Comparison of ENCODE assay signal across 15 cellular contexts in genomic region chr1:78340006-78340405, GRCh38.
DNase-seq lines count a peak whose midpoint lies in the region; ATAC-seq and TF ChIP-seq lines count a peak whose summit lies in the region.
"Had no signal": no experiment of that assay in that cellular context is flagged by ENCODE, and none has a peak within 500 bp of the region (broad histone marks: within the 10 kb centered on the region; RNA-seq: fewer than 3 reads in every experiment).

No MANE protein-coding gene starts in this region.

- H3K27me3 ChIP-seq in left lung: no peaks in the 10 kb centered on the region
- H3K27me3 ChIP-seq: upper lobe of left lung had no signal

- H3K4me1 ChIP-seq in left lung: no peaks in the 10 kb centered on the region
- H3K4me1 ChIP-seq: upper lobe of left lung had no signal

- ATAC-seq in left lung (peak; percentile 39), HG02642 (IDR thresholded peaks at IDR 0.05; ENCODE audit: poor library complexity, unreplicated experiment) (no peak)
- ATAC-seq: activated CD8-positive, alpha-beta T cell treated with anti-CD3 and anti-CD28 coated beads for 36 hours; HepG2 had no signal

- no peak overlapping the region for H3K27ac ChIP-seq in left lung
- H3K27ac ChIP-seq: upper lobe of left lung had no signal

- peaks cover 0 to 2% of the 10 kb centered on the region in 2 donors for H3K9me3 ChIP-seq in left lung
- H3K9me3 ChIP-seq: upper lobe of left lung had no signal

- intact Hi-C loops in left lung (cut with DNase I): no loop called here

- TF ChIP-seq CTCF in AG09309 (IDR thresholded peaks at IDR 0.05; ENCODE audit: control insufficient read depth, insufficient read depth, low read depth, low read length, missing control alignments): no peak
- TF ChIP-seq CTCF in cardiac fibroblast (IDR thresholded peaks at IDR 0.05; ENCODE audit: low read depth, low read length): no peak
- no peak for TF ChIP-seq CTCF in left lung (IDR thresholded peaks at IDR 0.05)

- no peak overlapping the region for H3K4me3 ChIP-seq in AG09309 (ENCODE audit: control insufficient read depth, low read depth, low read length)
- H3K4me3 ChIP-seq in cardiac fibroblast (replicated peaks in 1 of 2; ENCODE audit: low read depth in 2 of 2, low read length in 2 of 2): no peak overlapping the region
- H3K4me3 ChIP-seq in left lung: no peak overlapping the region
- H3K4me3 ChIP-seq: upper lobe of left lung had no signal

- DNase-seq in AG09309 (ENCODE audit: low read depth) (peak; percentile 61), LoVo (ENCODE audit: low spot score) (peak; percentile 12), cardiac fibroblast (ENCODE audit: low read depth in 2 of 2) (peak; percentile 59 to 93), left lung (no peak), NCI-H1436 (lab: John Stamatoyannopoulos, UW) (no peak), NOMO-1 treated with DMSO at 0.1 percent for 48 hours (lab: John Stamatoyannopoulos, UW; ENCODE audit: unreplicated experiment) (no peak)
- no peak for DNase-seq in stimulated activated CD4-positive, alpha-beta T cell treated with anti-CD3 and anti-CD28 coated beads, Interleukin-2, amount 100 ng/mL, for 24 hours
- DNase-seq: activated CD8-positive, alpha-beta T cell treated with anti-CD3 and anti-CD28 coated beads for 36 hours; C1 segment of cervical spinal cord; effector CD4-positive, alpha-beta T cell; NCI-H146; T-helper 2 cell; upper lobe of left lung had no signal

- no peaks in the 10 kb centered on the region for H3K36me3 ChIP-seq in left lung
- H3K36me3 ChIP-seq: upper lobe of left lung had no signal

Comparison
In these comparisons a context has a peak if more than half of its experiments do, and no peak if none do; other contexts are left out.
1. DNase-seq: peak in AG09309 (single experiment), LoVo (single experiment) and cardiac fibroblast (2 of 2); none in left lung (0 of 2), stimulated activated CD4-positive, alpha-beta T cell treated with anti-CD3 and anti-CD28 coated beads, Interleukin-2, amount 100 ng/mL, for 24 hours (0 of 2), NCI-H1436 (single experiment) and NOMO-1 treated with DMSO at 0.1 percent for 48 hours (single experiment).